In genomic region chr3:75242012-75242411, GRCh38 we compare ENCODE assay signal across 27 cellular contexts.
"Had no signal": no experiment of that assay in that cellular context is flagged by ENCODE, and none has a peak within 500 bp of the region (broad histone marks: within the 10 kb centered on the region; RNA-seq: fewer than 3 reads in every experiment).

No MANE protein-coding gene starts in this region.

- H3K4me3 Mint-ChIP-seq: activated CD4-positive, alpha-beta T cell treated with anti-CD3 and anti-CD28 coated beads for 36 hours; activated CD8-positive, alpha-beta T cell treated with anti-CD3 and anti-CD28 coated beads for 36 hours; activated naive CD4-positive, alpha-beta T cell treated with anti-CD3 and anti-CD28 coated beads, Interleukin-2, amount 50 U/mL, for 24 hours; brain had no signal

- H3K9me3 Mint-ChIP-seq: activated CD8-positive, alpha-beta T cell treated with anti-CD3 and anti-CD28 coated beads for 36 hours; activated naive CD4-positive, alpha-beta T cell treated with anti-CD3 and anti-CD28 coated beads, Interleukin-2, amount 50 U/mL, for 24 hours; brain had no signal

- ATAC-seq: activated CD4-positive, alpha-beta T cell treated with anti-CD3 and anti-CD28 coated beads for 36 hours; activated CD8-positive, alpha-beta T cell treated with anti-CD3 and anti-CD28 coated beads for 36 hours; activated T-cell treated with anti-CD3 and anti-CD28 coated beads, Interleukin-2, amount 50 U/mL, for 72 hours; K562; Panc1 had no signal

- H3K9ac ChIP-seq: SK-N-SH had no signal

- H3K27me3 ChIP-seq: SJCRH30 had no signal

- H3K27me3 Mint-ChIP-seq: activated naive CD4-positive, alpha-beta T cell treated with anti-CD3 and anti-CD28 coated beads, Interleukin-2, amount 50 U/mL, for 24 hours had no signal

- H3K9me3 ChIP-seq: SJCRH30, SK-N-SH had no signal

- H3K27ac Mint-ChIP-seq: activated CD4-positive, alpha-beta T cell treated with anti-CD3 and anti-CD28 coated beads for 36 hours; activated CD8-positive, alpha-beta T cell treated with anti-CD3 and anti-CD28 coated beads for 36 hours; activated naive CD4-positive, alpha-beta T cell treated with anti-CD3 and anti-CD28 coated beads, Interleukin-2, amount 50 U/mL, for 24 hours; activated T-cell treated with anti-CD3 and anti-CD28 coated beads, Interleukin-2, amount 50 U/mL, for 72 hours; brain had no signal

- H3K4me3 ChIP-seq: K562, SJCRH30 had no signal

- H3K4me2 ChIP-seq: SK-N-SH had no signal

- DNase-seq: activated CD4-positive, alpha-beta T cell treated with anti-CD3 and anti-CD28 coated beads for 36 hours; activated CD4-positive, alpha-beta T cell treated with anti-CD3 and anti-CD28 coated beads, Interleukin-2, amount 50 U/mL, for 1 hour; activated CD8-positive, alpha-beta memory T cell treated with anti-CD3 and anti-CD28 coated beads, Interleukin-2, amount 50 U/mL, for 4 hours; activated CD8-positive, alpha-beta T cell treated with anti-CD3 and anti-CD28 coated beads for 36 hours; activated T-cell treated with anti-CD3 and anti-CD28 coated beads, Interleukin-2, amount 50 U/mL, for 72 hours; amniotic stem cell; Karpas-422; NCI-H1092; NCI-H1417; NCI-H1930; NCI-H2171; NCI-H2227 treated with DMSO at 0.1 percent for 48 hours; NCI-H446 treated with DMSO at 0.1 percent for 48 hours; NCI-H524 treated with DMSO at 0.1 percent for 48 hours; NCI-H82; NK-92 treated with Interleukin-12 subunit alpha and Interleukin-12 subunit beta, amount 100 ng/mL, for 24 hours; OCI-M1; Right ventricle myocardium superior; SK-N-SH; T-helper 1 cell had no signal

- H3K4me1 ChIP-seq: SJCRH30 had no signal

- H3K27ac ChIP-seq: RWPE1, VCaP had no signal

- H3K36me3 ChIP-seq: SJCRH30 had no signal

- H3K36me3 Mint-ChIP-seq: activated naive CD4-positive, alpha-beta T cell treated with anti-CD3 and anti-CD28 coated beads, Interleukin-2, amount 50 U/mL, for 24 hours; brain had no signal

- H3K4me1 Mint-ChIP-seq: activated CD4-positive, alpha-beta T cell treated with anti-CD3 and anti-CD28 coated beads for 36 hours; brain had no signal
